In genomic region chr20:35271073-35271882, GRCh38 we compare ENCODE assay signal across 20 cellular contexts. TPM values are rescaled to one million over a fixed set of nuclear protein-coding genes. Genes with fewer than 3 reads are reported as not detected.
A peak's percentile ranks its signal among the peaks of the same experiment; 100 is the strongest.
DNase-seq lines count a peak whose midpoint lies in the region; ATAC-seq and TF ChIP-seq lines count a peak whose summit lies in the region.
"Had no signal": no experiment of that assay in that cellular context is flagged by ENCODE, and none has a peak within 500 bp of the region (broad histone marks: within the 10 kb centered on the region; RNA-seq: fewer than 3 reads in every experiment).

No MANE protein-coding gene starts in this region.

- intact Hi-C loops in activated CD4-positive, alpha-beta T cell treated with anti-CD3 and anti-CD28 coated beads for 36 hours (cut with DNase I, micrococcal nuclease): no loop called here

- H3K9me3 ChIP-seq in trophoblast cell (ENCODE audit: insufficient read depth, low read depth, low read length): no peaks in the 10 kb centered on the region
- H3K9me3 ChIP-seq: uterus had no signal

- no peak overlapping the region for H3K18ac ChIP-seq in trophoblast cell (ENCODE audit: low read length)

- no peak for DNase-seq in activated CD4-positive, alpha-beta T cell treated with anti-CD3 and anti-CD28 coated beads for 36 hours
- DNase-seq in activated CD4-positive, alpha-beta T cell treated with anti-CD3 and anti-CD28 coated beads, Interleukin-2, amount 50 U/mL, for 48 hours: no peak
- DNase-seq in NCI-H526 (lab: John Stamatoyannopoulos, UW) (peak; percentile 52 to 76), endothelial cell (ENCODE audit: low spot score) (no peak), trophoblast cell (no peak), NCI-H2107 treated with DMSO at 0.1 percent for 48 hours (lab: John Stamatoyannopoulos, UW; ENCODE audit: unreplicated experiment) (no peak), midbrain (lab: John Stamatoyannopoulos, UW) (no peak), NOMO-1 treated with DMSO at 0.1 percent for 48 hours (lab: John Stamatoyannopoulos, UW; ENCODE audit: unreplicated experiment) (no peak)
- DNase-seq: aorta; CD4-positive, CD25-positive, alpha-beta regulatory T cell; Kasumi-1; NCI-H1930; NCI-H510A; PC-3; retina; uterus had no signal

- no peaks in the 10 kb centered on the region for H3K4me1 Mint-ChIP-seq in activated CD4-positive, alpha-beta T cell treated with anti-CD3 and anti-CD28 coated beads for 36 hours
- no peaks in the 10 kb centered on the region for H3K4me1 Mint-ChIP-seq in endothelial cell (ENCODE audit: unreplicated experiment)

- CTCF ChIA-PET in activated CD4-positive, alpha-beta T cell treated with anti-CD3 and anti-CD28 coated beads for 36 hours (lab: Charles Lee): interaction anchor here (2.4 to 3.3 kb wide), 2 partner anchors 126 to 176 kb away, joined by 8 to 15 read pairs; no protein-coding TSS in a partner anchor

- H3K23ac ChIP-seq in trophoblast cell (ENCODE audit: low read length): no peak overlapping the region

- no peak overlapping the region for H3K4ac ChIP-seq in trophoblast cell (ENCODE audit: low read depth, low read length)

- peaks cover 29% of the 10 kb centered on the region for H3K36me3 Mint-ChIP-seq in activated CD4-positive, alpha-beta T cell treated with anti-CD3 and anti-CD28 coated beads for 36 hours (ENCODE audit: low read depth)
- H3K36me3 Mint-ChIP-seq in endothelial cell (ENCODE audit: low read depth, unreplicated experiment): peaks cover 21% of the 10 kb centered on the region

- no peak overlapping the region for H2AK5ac ChIP-seq in trophoblast cell (ENCODE audit: low read length)

- no peak overlapping the region for H3K4me3 ChIP-seq in trophoblast cell (ENCODE audit: low read depth, low read length)
- H3K4me3 ChIP-seq: uterus had no signal

- no peak overlapping the region for H3K14ac ChIP-seq in trophoblast cell (ENCODE audit: low read length)

- WGBS in trophoblast cell (ENCODE audit: extremely low coverage, insufficient coverage, insufficient read length): no CpG with 5 or more reads among the region's 20 CpGs

- H2BK5ac ChIP-seq in trophoblast cell (ENCODE audit: low read depth, low read length, poor library complexity): no peak overlapping the region

- H3K4me3 Mint-ChIP-seq in activated CD4-positive, alpha-beta T cell treated with anti-CD3 and anti-CD28 coated beads for 36 hours: no peak overlapping the region
- peak overlapping the region; percentile 27 for H3K4me3 Mint-ChIP-seq in endothelial cell (ENCODE audit: unreplicated experiment)
- H3K4me3 Mint-ChIP-seq: stimulated activated naive CD8-positive, alpha-beta T cell treated with anti-CD3 and anti-CD28 coated beads, Interleukin-15, Interleukin-2, amounts not matched to agents 100 ng/mL and 50 ng/mL, for 24 hours had no signal

- H3K27me3 ChIP-seq in trophoblast cell (ENCODE audit: insufficient read depth, low read length): no peaks in the 10 kb centered on the region
- H3K27me3 ChIP-seq: uterus had no signal

- no peak overlapping the region for H4K12ac ChIP-seq in trophoblast cell (ENCODE audit: low read depth, low read length)

- H3K9ac ChIP-seq in trophoblast cell (ENCODE audit: low read length): no peak overlapping the region

- H2AFZ ChIP-seq in trophoblast cell (ENCODE audit: insufficient read depth, low read length, poor library complexity): no peak overlapping the region

- peaks cover 2% of the 10 kb centered on the region for H3K79me2 ChIP-seq in trophoblast cell (ENCODE audit: control insufficient read depth, insufficient read depth, low read length, poor library complexity)

- no peak for ATAC-seq in activated CD4-positive, alpha-beta T cell treated with anti-CD3 and anti-CD28 coated beads for 36 hours
- ATAC-seq: PC-3, SK-N-SH treated with all-trans-retinoic acid at 6 μM for 48 hours had no signal

- peak overlapping the region; percentile 9 for H4K91ac ChIP-seq in trophoblast cell (ENCODE audit: low read depth, low read length)

- peaks cover 14 to 15% of the 10 kb centered on the region in 2 experiments for H3K36me3 ChIP-seq in trophoblast cell (ENCODE audit: control insufficient read depth in 1 of 2, insufficient read depth in 2 of 2, low read length in 2 of 2)
- H3K36me3 ChIP-seq: uterus had no signal

- H3K27ac Mint-ChIP-seq in activated CD4-positive, alpha-beta T cell treated with anti-CD3 and anti-CD28 coated beads for 36 hours: peak overlapping the region; percentile 10
- no peak overlapping the region for H3K27ac Mint-ChIP-seq in endothelial cell (ENCODE audit: unreplicated experiment)
- H3K27ac Mint-ChIP-seq: CD4-positive, CD25-positive, alpha-beta regulatory T cell; stimulated activated naive CD8-positive, alpha-beta T cell treated with anti-CD3 and anti-CD28 coated beads, Interleukin-15, Interleukin-2, amounts not matched to agents 100 ng/mL and 50 ng/mL, for 24 hours had no signal

- no peak overlapping the region for H3K4me2 ChIP-seq in trophoblast cell (ENCODE audit: low read length)

- peaks cover 24% of the 10 kb centered on the region for H3K79me1 ChIP-seq in trophoblast cell (ENCODE audit: low read length)

- peak overlapping the region; percentile 51 for H2BK12ac ChIP-seq in trophoblast cell (ENCODE audit: low read length)

- H3K4me1 ChIP-seq in trophoblast cell (ENCODE audit: control insufficient read depth in 1 of 2, insufficient read depth in 2 of 2, low read length in 2 of 2): peaks cover 29% of the 10 kb centered on the region in 2 experiments

- H2BK120ac ChIP-seq in trophoblast cell (ENCODE audit: insufficient read depth, low read length, poor library complexity): no peak overlapping the region

- H3K27ac ChIP-seq in trophoblast cell (ENCODE audit: low read depth, low read length): no peak overlapping the region
- H3K27ac ChIP-seq: uterus had no signal

- POLR2A ChIA-PET in activated CD4-positive, alpha-beta T cell treated with anti-CD3 and anti-CD28 coated beads for 36 hours (lab: Charles Lee): interaction anchor here (1.1 kb wide), 1 partner anchor 13 kb away, joined by 5 read pairs; the partner anchor contains the start of gene EIF6

- H4K8ac ChIP-seq in trophoblast cell (ENCODE audit: low read depth, low read length): no peak overlapping the region

- no peak for TF ChIP-seq CTCF in endothelial cell (IDR thresholded peaks at IDR 0.05; ENCODE audit: unreplicated experiment)

- H3K27me3 Mint-ChIP-seq in activated CD4-positive, alpha-beta T cell treated with anti-CD3 and anti-CD28 coated beads for 36 hours: no peaks in the 10 kb centered on the region
- peaks cover 17% of the 10 kb centered on the region for H3K27me3 Mint-ChIP-seq in endothelial cell (ENCODE audit: unreplicated experiment)
- H3K27me3 Mint-ChIP-seq: CD4-positive, CD25-positive, alpha-beta regulatory T cell; stimulated activated naive CD8-positive, alpha-beta T cell treated with anti-CD3 and anti-CD28 coated beads, Interleukin-15, Interleukin-2, amounts not matched to agents 100 ng/mL and 50 ng/mL, for 24 hours had no signal

- H3K9me3 Mint-ChIP-seq in activated CD4-positive, alpha-beta T cell treated with anti-CD3 and anti-CD28 coated beads for 36 hours (ENCODE audit: low read depth): no peaks in the 10 kb centered on the region
- H3K9me3 Mint-ChIP-seq in endothelial cell (ENCODE audit: unreplicated experiment): no peaks in the 10 kb centered on the region
- H3K9me3 Mint-ChIP-seq: CD4-positive, CD25-positive, alpha-beta regulatory T cell; stimulated activated naive CD8-positive, alpha-beta T cell treated with anti-CD3 and anti-CD28 coated beads, Interleukin-15, Interleukin-2, amounts not matched to agents 100 ng/mL and 50 ng/mL, for 24 hours had no signal

RNA-seq across cellular contexts. Expression of gene MMP24OS, which starts 6.6 kb away (rescaled TPM):
- 10 to 100 TPM; 44.6 to 56.8 TPM for total RNA-seq in activated CD4-positive, alpha-beta T cell treated with anti-CD3 and anti-CD28 coated beads for 36 hours
- total RNA-seq in endothelial cell (ENCODE audit: unreplicated experiment): 80.7 TPM
- polyA plus RNA-seq in trophoblast cell (2013): 76.2 and 79.4 TPM in 2 replicates

RNA-seq across cellular contexts. Expression of gene EIF6, which starts 13.3 kb away (rescaled TPM):
- 100 to 1,000 TPM; 110 to 124 TPM for total RNA-seq in activated CD4-positive, alpha-beta T cell treated with anti-CD3 and anti-CD28 coated beads for 36 hours
- total RNA-seq in endothelial cell (ENCODE audit: unreplicated experiment): 120 TPM
- polyA plus RNA-seq in trophoblast cell (2013): 91.0 and 92.3 TPM in 2 replicates

RNA-seq across cellular contexts. Expression of gene FAM83C, which starts 20.9 kb away (rescaled TPM):
- not detected for total RNA-seq in activated CD4-positive, alpha-beta T cell treated with anti-CD3 and anti-CD28 coated beads for 36 hours
- not detected for total RNA-seq in endothelial cell (ENCODE audit: unreplicated experiment)
- 0.01 TPM in 2 replicates for polyA plus RNA-seq in trophoblast cell (2013)
- total RNA-seq: aorta; CD4-positive, CD25-positive, alpha-beta regulatory T cell; Daoy; endothelial cell of umbilical vein; PC-3; uterus had no signal
- polyA plus RNA-seq: aorta; CD4-positive, CD25-positive, alpha-beta regulatory T cell; endothelial cell of umbilical vein had no signal

RNA-seq across cellular contexts. Expression of gene MMP24, which starts 44.8 kb away (rescaled TPM):
- not detected for total RNA-seq in activated CD4-positive, alpha-beta T cell treated with anti-CD3 and anti-CD28 coated beads for 36 hours
- 9.1 TPM for total RNA-seq in endothelial cell (ENCODE audit: unreplicated experiment)
- polyA plus RNA-seq in trophoblast cell (2013): 1.1 and 1.2 TPM in 2 replicates
- total RNA-seq: CD4-positive, CD25-positive, alpha-beta regulatory T cell had no signal

Comparison
In these comparisons a context has a peak if more than half of its experiments do, and no peak if none do; other contexts are left out.
1. DNase-seq: peak in NCI-H526 (2 of 2); none in activated CD4-positive, alpha-beta T cell treated with anti-CD3 and anti-CD28 coated beads for 36 hours (single experiment), activated CD4-positive, alpha-beta T cell treated with anti-CD3 and anti-CD28 coated beads, Interleukin-2, amount 50 U/mL, for 48 hours (0 of 2), endothelial cell (single experiment), trophoblast cell (0 of 2), NCI-H2107 treated with DMSO at 0.1 percent for 48 hours (single experiment), midbrain (single experiment) and NOMO-1 treated with DMSO at 0.1 percent for 48 hours (single experiment).